In genomic region chr3:142226474-142226873, GRCh38 we compare ENCODE assay signal across 1 cellular context.
TF ChIP-seq lines count a peak whose summit lies in the region.

No MANE protein-coding gene starts in this region.

TF ChIP-seq in WTC11, 78 proteins besides CTCF, POLR2A, EP300 and RAD21 (continued from another document):
- TF ChIP-seq STAT6 (CRISPR knock-in tag; conservative IDR thresholded peaks at IDR 0.05; ENCODE audit: low read depth) (no peak), NR3C1 (CRISPR knock-in tag; conservative IDR thresholded peaks at IDR 0.05; ENCODE audit: low read depth) (no peak), ZNF671 (CRISPR knock-in tag; IDR thresholded peaks at IDR 0.05) (no peak), ZBTB43 (CRISPR knock-in tag; IDR thresholded peaks at IDR 0.05) (no peak), OVOL2 (CRISPR knock-in tag; IDR thresholded peaks at IDR 0.05; ENCODE audit: borderline replicate concordance) (no peak), NFYB (CRISPR knock-in tag; conservative IDR thresholded peaks at IDR 0.05; ENCODE audit: low read depth) (no peak), USF2 (CRISPR knock-in tag; IDR thresholded peaks at IDR 0.05) (no peak)
